In genomic region chr17:79435296-79435695, GRCh38 we compare ENCODE assay signal across 1 cellular context.
TF ChIP-seq lines count a peak whose summit lies in the region.

No MANE protein-coding gene starts in this region.

TF ChIP-seq in IMR-90, 13 proteins besides CTCF, POLR2A, EP300 and RAD21:
- TF ChIP-seq MAFK (IDR thresholded peaks at IDR 0.05; ENCODE audit: low read depth, low read length) = no peak
- TF ChIP-seq SMC3 (IDR thresholded peaks at IDR 0.05; ENCODE audit: low read depth, low read length) = no peak
- TF ChIP-seq, protein P1, sequence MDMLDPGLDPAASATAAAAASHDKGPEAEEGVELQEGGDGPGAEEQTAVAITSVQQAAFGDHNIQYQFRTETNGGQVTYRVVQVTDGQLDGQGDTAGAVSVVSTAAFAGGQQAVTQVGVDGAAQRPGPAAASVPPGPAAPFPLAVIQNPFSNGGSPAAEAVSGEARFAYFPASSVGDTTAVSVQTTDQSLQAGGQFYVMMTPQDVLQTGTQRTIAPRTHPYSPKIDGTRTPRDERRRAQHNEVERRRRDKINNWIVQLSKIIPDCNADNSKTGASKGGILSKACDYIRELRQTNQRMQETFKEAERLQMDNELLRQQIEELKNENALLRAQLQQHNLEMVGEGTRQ (IDR thresholded peaks at IDR 0.05; ENCODE audit: low read depth, low read length) = no peak
- no peak for TF ChIP-seq MAZ (IDR thresholded peaks at IDR 0.05; ENCODE audit: borderline replicate concordance, low read depth, low read length)
- TF ChIP-seq, protein P2, sequence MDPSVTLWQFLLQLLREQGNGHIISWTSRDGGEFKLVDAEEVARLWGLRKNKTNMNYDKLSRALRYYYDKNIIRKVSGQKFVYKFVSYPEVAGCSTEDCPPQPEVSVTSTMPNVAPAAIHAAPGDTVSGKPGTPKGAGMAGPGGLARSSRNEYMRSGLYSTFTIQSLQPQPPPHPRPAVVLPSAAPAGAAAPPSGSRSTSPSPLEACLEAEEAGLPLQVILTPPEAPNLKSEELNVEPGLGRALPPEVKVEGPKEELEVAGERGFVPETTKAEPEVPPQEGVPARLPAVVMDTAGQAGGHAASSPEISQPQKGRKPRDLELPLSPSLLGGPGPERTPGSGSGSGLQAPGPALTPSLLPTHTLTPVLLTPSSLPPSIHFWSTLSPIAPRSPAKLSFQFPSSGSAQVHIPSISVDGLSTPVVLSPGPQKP (IDR thresholded peaks at IDR 0.05; ENCODE audit: borderline replicate concordance, low read depth, low read length) = no peak
- no peak for TF ChIP-seq BHLHE40 (IDR thresholded peaks at IDR 0.05; ENCODE audit: low read depth, low read length)
- no peak for TF ChIP-seq MXI1 (IDR thresholded peaks at IDR 0.05; ENCODE audit: borderline replicate concordance, low read depth, low read length)
- no peak for TF ChIP-seq FOS (IDR thresholded peaks at IDR 0.05; ENCODE audit: low read depth, low read length)
- no peak for TF ChIP-seq RFX5 (IDR thresholded peaks at IDR 0.05; ENCODE audit: low read depth, low read length)
- no peak for TF ChIP-seq CHD1 (IDR thresholded peaks at IDR 0.05; ENCODE audit: low read depth, low read length)
- TF ChIP-seq RCOR1 (IDR thresholded peaks at IDR 0.05; ENCODE audit: insufficient replicate concordance, low read length) = no peak
- no peak for TF ChIP-seq CEBPB (IDR thresholded peaks at IDR 0.05; ENCODE audit: low read depth, low read length)
- TF ChIP-seq NFE2L2 (IDR thresholded peaks at IDR 0.05; ENCODE audit: low read depth, low read length) = no peak
